Comparison of ENCODE assay signal across 14 cellular contexts in genomic region chr3:159989973-159990846, GRCh38. TPM values are rescaled to one million over a fixed set of nuclear protein-coding genes. Genes with fewer than 3 reads are reported as not detected.
DNase-seq lines count a peak whose midpoint lies in the region; ATAC-seq and TF ChIP-seq lines count a peak whose summit lies in the region.
"Had no signal": no experiment of that assay in that cellular context is flagged by ENCODE, and none has a peak within 500 bp of the region (broad histone marks: within the 10 kb centered on the region; RNA-seq: fewer than 3 reads in every experiment).

No MANE protein-coding gene starts in this region.

- 0 out of 2 replicates have a peak overlapping the region, but pooled peaks have one; percentile 25 for H2AK5ac ChIP-seq in IMR-90 (ENCODE audit: low read depth, low read length)

- H3K4me1 ChIP-seq in IMR-90 (ENCODE audit: control insufficient read depth, insufficient read depth, low read length), result peaks cover 14% of the 10 kb centered on the region
- H3K4me1 ChIP-seq: foreskin keratinocyte had no signal

- no peak overlapping the region for H3K9ac ChIP-seq in IMR-90 (ENCODE audit: low read depth, low read length)

- no peaks in the 10 kb centered on the region for H3K27me3 ChIP-seq in IMR-90 (ENCODE audit: control insufficient read depth, insufficient read depth, low read length)
- H3K27me3 ChIP-seq: foreskin keratinocyte, spleen had no signal

- H4K5ac ChIP-seq in IMR-90 (ENCODE audit: low read depth, low read length), result no peak overlapping the region

- H3K23ac ChIP-seq in IMR-90 (ENCODE audit: low read depth, low read length), result 0 out of 2 replicates have a peak overlapping the region, but pooled peaks have one; percentile 15

- no peak overlapping the region for H2BK120ac ChIP-seq in IMR-90 (ENCODE audit: low read depth, low read length)

- no peak overlapping the region; the same call in 1 of the 2 replicates for H3K18ac ChIP-seq in IMR-90 (ENCODE audit: low read depth, low read length)

- H2BK5ac ChIP-seq in IMR-90 (ENCODE audit: low read depth, low read length, poor library complexity, severe bottlenecking), result no peak overlapping the region

- no peaks in the 10 kb centered on the region for H4K20me1 ChIP-seq in IMR-90 (ENCODE audit: insufficient read depth, low read length)

- no TSS peak for BruUV-seq in IMR-90 (replicated peaks; lab: Mats Ljungman, UMichigan)

- peaks cover 5% of the 10 kb centered on the region for H3K9me3 Mint-ChIP-seq in T-helper 2 cell treated with Interferon-gamma antibody and Interleukin-4, amounts not matched to agents 5 μg/mL and 100 μg/mL, for 36 hours
- H3K9me3 Mint-ChIP-seq in brain (peaks cover 3 to 15% (median 9%) of the 10 kb centered on the region in 5 experiments), nephron progenitor cell (peaks cover 18% of the 10 kb centered on the region)
- H3K9me3 Mint-ChIP-seq: stimulated activated effector memory CD8-positive, alpha-beta T cell treated with anti-CD3 and anti-CD28 coated beads, Interleukin-12 subunit alpha, Interleukin-12 subunit beta, amount 100 ng/mL, for 72 hours had no signal

- TF ChIP-seq CTCF in IMR-90 (conservative IDR thresholded peaks at IDR 0.05; ENCODE audit: low read depth, low read length) (no peak), brain (conservative IDR thresholded peaks at IDR 0.05) (no peak), nephron progenitor cell (IDR thresholded peaks at IDR 0.05) (no peak)

- ATAC-seq in IMR-90 (ENCODE audit: low read depth) (no peak), GM19463 (IDR thresholded peaks at IDR 0.05; ENCODE audit: unreplicated experiment) (no peak)
- ATAC-seq: foreskin keratinocyte; stimulated activated effector memory CD8-positive, alpha-beta T cell treated with anti-CD3 and anti-CD28 coated beads, Interleukin-12 subunit alpha, Interleukin-12 subunit beta, amount 100 ng/mL, for 72 hours had no signal

- H3K4me1 Mint-ChIP-seq in T-helper 2 cell treated with Interferon-gamma antibody and Interleukin-4, amounts not matched to agents 5 μg/mL and 100 μg/mL, for 36 hours (ENCODE audit: low read depth), result peaks cover 25% of the 10 kb centered on the region
- H3K4me1 Mint-ChIP-seq in brain (peaks cover 9% of the 10 kb centered on the region), nephron progenitor cell (peaks cover 5% of the 10 kb centered on the region)

- no peak overlapping the region for H3K56ac ChIP-seq in IMR-90 (ENCODE audit: extremely low read depth, insufficient read depth, low read length)

- TF ChIP-seq RAD21 in IMR-90 (IDR thresholded peaks at IDR 0.05; ENCODE audit: low read length), result no peak

- H3K27ac ChIP-seq in IMR-90 (ENCODE audit: insufficient read depth, low read length), result no peak overlapping the region
- H3K27ac ChIP-seq: foreskin keratinocyte had no signal

- in situ Hi-C loops in IMR-90 (cut with MboI; ENCODE audit: low sequenced_read_pairs), result no loop called here

- WGBS in IMR-90 (ENCODE audit: extremely low coverage in 2 of 2, insufficient read length in 1 of 2), 2 experiments, result no CpG with 5 or more reads among the region's 5 CpGs

- H3K27me3 Mint-ChIP-seq in T-helper 2 cell treated with Interferon-gamma antibody and Interleukin-4, amounts not matched to agents 5 μg/mL and 100 μg/mL, for 36 hours (ENCODE audit: low read depth), result peaks cover 2% of the 10 kb centered on the region
- H3K27me3 Mint-ChIP-seq in brain, result peaks cover 29% of the 10 kb centered on the region
- peaks cover 55% of the 10 kb centered on the region for H3K27me3 Mint-ChIP-seq in nephron progenitor cell (ENCODE audit: low read depth, poor library complexity)

- H4K91ac ChIP-seq in IMR-90 (ENCODE audit: insufficient read depth, low read depth, low read length), result 0 out of 2 replicates have a peak overlapping the region, but pooled peaks have one; percentile 33

- no peak overlapping the region for H3K4ac ChIP-seq in IMR-90 (ENCODE audit: low read depth, low read length)

- no peak for TF ChIP-seq POLR2A in IMR-90 (IDR thresholded peaks at IDR 0.05; ENCODE audit: low read depth, low read length)

- peak overlapping the region; percentile 51 for H3K4me2 ChIP-seq in IMR-90 (ENCODE audit: low read depth, low read length)

- intact Hi-C loops in IMR-90 (cut with micrococcal nuclease), result loop anchor here (5.0 kb wide), 1 partner anchor 103 kb away; no protein-coding TSS in a partner anchor

- no peaks in the 10 kb centered on the region; a peak in 1 of 4 replicates for H3K79me1 ChIP-seq in IMR-90 (ENCODE audit: low read depth in 1 of 2, low read length in 2 of 2)

- no peaks in the 10 kb centered on the region for H3K9me3 ChIP-seq in IMR-90 (ENCODE audit: control insufficient read depth, insufficient read depth, low read length)

- POLR2A ChIA-PET in IMR-90 (lab: Charles Lee; ENCODE audit: unreplicated experiment), result no interaction called here

- dilution Hi-C loops in IMR-90 (cut with HindIII; ENCODE audit: low sequenced_read_pairs, unreplicated experiment), result no loop called here

- H2AK9ac ChIP-seq in IMR-90 (replicated peaks; ENCODE audit: low read depth, low read length, poor library complexity), result no peak overlapping the region

- no peak for DNase-seq in T-helper 2 cell treated with Interferon-gamma antibody and Interleukin-4, amounts not matched to agents 5 μg/mL and 100 μg/mL, for 36 hours (ENCODE audit: low spot score)
- DNase-seq in T-helper 2 cell, result no peak
- no peak for DNase-seq in IMR-90
- DNase-seq in nephron progenitor cell, result no peak
- no peak for DNase-seq in kidney tubule cell (ENCODE audit: low spot score)
- DNase-seq in mucosa of gallbladder (ENCODE audit: low spot score), result no peak
- DNase-seq: activated CD4-positive, alpha-beta T cell treated with anti-CD3 and anti-CD28 coated beads for 48 hours; foreskin keratinocyte; mammary epithelial cell; NCI-H1417 treated with DMSO at 0.1 percent for 48 hours; spleen had no signal

- no peak overlapping the region for H4K8ac ChIP-seq in IMR-90 (ENCODE audit: low read depth in 2 of 2, low read length in 2 of 2)

- no peak overlapping the region for H3K27ac Mint-ChIP-seq in T-helper 2 cell treated with Interferon-gamma antibody and Interleukin-4, amounts not matched to agents 5 μg/mL and 100 μg/mL, for 36 hours
- H3K27ac Mint-ChIP-seq in brain (no peak overlapping the region), nephron progenitor cell (no peak overlapping the region)
- H3K27ac Mint-ChIP-seq: stimulated activated effector memory CD8-positive, alpha-beta T cell treated with anti-CD3 and anti-CD28 coated beads, Interleukin-12 subunit alpha, Interleukin-12 subunit beta, amount 100 ng/mL, for 72 hours had no signal

- H3K4me3 Mint-ChIP-seq in T-helper 2 cell treated with Interferon-gamma antibody and Interleukin-4, amounts not matched to agents 5 μg/mL and 100 μg/mL, for 36 hours, result peak overlapping the region; percentile 89
- H3K4me3 Mint-ChIP-seq in brain (peak overlapping the region; percentile 60 to 87 (median 64)), nephron progenitor cell (peak overlapping the region; percentile 29)

- H3K14ac ChIP-seq in IMR-90 (replicated peaks; ENCODE audit: low read depth, low read length), result no peak overlapping the region

- H3K4me3 ChIP-seq in IMR-90 (ENCODE audit: insufficient read depth, low read depth, low read length), result no peak overlapping the region

- H3K36me3 ChIP-seq in IMR-90 (ENCODE audit: control insufficient read depth, insufficient read depth, low read length), result 0 out of 2 replicates have a peak, but pooled peaks cover 2% of the 10 kb centered on the region

- peaks cover 12% of the 10 kb centered on the region; the same call in 1 of the 2 replicates for H3K9me1 ChIP-seq in IMR-90 (ENCODE audit: insufficient read depth, low read length)

- H2BK20ac ChIP-seq in IMR-90 (ENCODE audit: low read depth, low read length), result no peak overlapping the region

- CTCF ChIA-PET in IMR-90 (lab: Yijun Ruan, JAX), result interaction anchor here (0.6 to 5.4 kb wide), 5 partner anchors 13 to 422 kb away, joined by 3 to 41 read pairs (median 9); no protein-coding TSS in a partner anchor

- peak overlapping the region; percentile 24 for H2AFZ ChIP-seq in IMR-90 (replicated peaks; ENCODE audit: low read length, poor library complexity)

- H3K36me3 Mint-ChIP-seq in T-helper 2 cell treated with Interferon-gamma antibody and Interleukin-4, amounts not matched to agents 5 μg/mL and 100 μg/mL, for 36 hours (ENCODE audit: low read depth), result peaks cover 36% of the 10 kb centered on the region
- peaks cover 6% of the 10 kb centered on the region for H3K36me3 Mint-ChIP-seq in brain
- peaks cover 9% of the 10 kb centered on the region for H3K36me3 Mint-ChIP-seq in nephron progenitor cell (ENCODE audit: low read depth)
- H3K36me3 Mint-ChIP-seq: stimulated activated effector memory CD8-positive, alpha-beta T cell treated with anti-CD3 and anti-CD28 coated beads, Interleukin-12 subunit alpha, Interleukin-12 subunit beta, amount 100 ng/mL, for 72 hours had no signal

- H2BK15ac ChIP-seq in IMR-90 (ENCODE audit: low read depth, low read length), result no peak overlapping the region; the same call in 2 of the 3 replicates

TF ChIP-seq in IMR-90, 13 proteins besides CTCF, POLR2A, EP300 and RAD21 (continues in another document):
- no peak for TF ChIP-seq BHLHE40 (IDR thresholded peaks at IDR 0.05; ENCODE audit: low read depth, low read length)
- no peak for TF ChIP-seq CEBPB (IDR thresholded peaks at IDR 0.05; ENCODE audit: low read depth, low read length)
- no peak for TF ChIP-seq FOS (IDR thresholded peaks at IDR 0.05; ENCODE audit: low read depth, low read length)
- no peak for TF ChIP-seq RCOR1 (IDR thresholded peaks at IDR 0.05; ENCODE audit: insufficient replicate concordance, low read length)
- TF ChIP-seq RFX5 (IDR thresholded peaks at IDR 0.05; ENCODE audit: low read depth, low read length), result no peak
- TF ChIP-seq NFE2L2 (IDR thresholded peaks at IDR 0.05; ENCODE audit: low read depth, low read length), result no peak
- no peak for TF ChIP-seq MXI1 (IDR thresholded peaks at IDR 0.05; ENCODE audit: borderline replicate concordance, low read depth, low read length)
- no peak for TF ChIP-seq CHD1 (IDR thresholded peaks at IDR 0.05; ENCODE audit: low read depth, low read length)
- no peak for TF ChIP-seq MAFK (IDR thresholded peaks at IDR 0.05; ENCODE audit: low read depth, low read length)

RNA-seq across cellular contexts. Expression of gene IL12A, which starts 1.6 kb away (rescaled TPM):
- total RNA-seq in IMR-90 (2012; rRNA removed) (0.90 and 1.1 TPM in 2 replicates), mucosa of gallbladder (0.14 TPM)
- polyA plus RNA-seq in IMR-90 (2012; rRNA removed) (2.9 and 5.3 TPM in 2 replicates), brain (ENCODE audit: insufficient read depth, low read depth, low replicate concordance) (0.34 TPM)
- polyA plus RNA-seq in IMR-90 (2012; cell fraction: cytosol; rRNA removed), result 10.0 and 10.9 TPM in 2 replicates
- 11.1 and 16.2 TPM in 2 replicates for polyA plus RNA-seq in IMR-90 (2012; cell fraction: nucleus; rRNA removed; ENCODE audit: low replicate concordance)

Comparison
In these comparisons a context has a peak if more than half of its experiments do, and no peak if none do; other contexts are left out.
1. H3K4me3 Mint-ChIP-seq: peak in every context shown above with its lines; median percentile 89 in T-helper 2 cell treated with Interferon-gamma antibody and Interleukin-4, amounts not matched to agents 5 μg/mL and 100 μg/mL, for 36 hours; 64 in brain; 29 in nephron progenitor cell.